In genomic region chr1:23002218-23002617, GRCh38 we compare ENCODE assay signal across 9 cellular contexts. TPM values are rescaled to one million over a fixed set of nuclear protein-coding genes. Genes with fewer than 3 reads are reported as not detected.
"Had no signal": no experiment of that assay in that cellular context is flagged by ENCODE, and none has a peak within 500 bp of the region (broad histone marks: within the 10 kb centered on the region; RNA-seq: fewer than 3 reads in every experiment).

No MANE protein-coding gene starts in this region.

RNA-seq across cellular contexts. Expression of gene TEX46, which starts 13.4 kb away (rescaled TPM):
- total RNA-seq: PC-3, Peyer's patch, Right ventricle myocardium inferior, Right ventricle myocardium superior, SJSA1, SK-MEL-5 had no signal

RNA-seq across cellular contexts. Expression of gene LACTBL1, which starts 29.6 kb away (rescaled TPM):
- total RNA-seq: OCI-LY7, PC-3, Peyer's patch, Right ventricle myocardium inferior, Right ventricle myocardium superior, SJSA1, SK-MEL-5, T-cell had no signal
- polyA plus RNA-seq: SK-N-SH had no signal
